ENCODE assay signal across 2 cellular contexts in genomic region chr7:138585283-138585993, GRCh38.
TF ChIP-seq lines count a peak whose summit lies in the region.

No MANE protein-coding gene starts in this region.

TF ChIP-seq in HepG2, 621 proteins besides CTCF, POLR2A, EP300 and RAD21:
- TF ChIP-seq RBM22 (optimal IDR thresholded peaks at IDR 0.05; ENCODE audit: low read length) = peak; percentile 97
- no peak for TF ChIP-seq LBX2 (CRISPR knock-in tag; IDR thresholded peaks at IDR 0.05; ENCODE audit: borderline replicate concordance)
- peak; percentile 35; the same call in 1 of the 2 replicates for TF ChIP-seq POLR2G (IDR thresholded peaks at IDR 0.05; ENCODE audit: low read depth, low read length)

TF ChIP-seq in K562, 482 proteins besides CTCF, POLR2A, EP300 and RAD21:
- no peak for TF ChIP-seq POLR2AphosphoS2 (IDR thresholded peaks at IDR 0.05; ENCODE audit: low read length)
- TF ChIP-seq NFIX (CRISPR knock-in tag; IDR thresholded peaks at IDR 0.05; ENCODE audit: low read depth) = no peak
